Comparison of ENCODE assay signal across 19 cellular contexts in genomic region chr6:10684618-10685017, GRCh38. TPM values are rescaled to one million over a fixed set of nuclear protein-coding genes. Genes with fewer than 3 reads are reported as not detected.
A peak's percentile ranks its signal among the peaks of the same experiment; 100 is the strongest.
DNase-seq lines count a peak whose midpoint lies in the region; ATAC-seq and TF ChIP-seq lines count a peak whose summit lies in the region.
"Had no signal": no experiment of that assay in that cellular context is flagged by ENCODE, and none has a peak within 500 bp of the region (broad histone marks: within the 10 kb centered on the region; RNA-seq: fewer than 3 reads in every experiment).

No MANE protein-coding gene starts in this region.

- H3K4me2 ChIP-seq in SU-DHL-6 (ENCODE audit: low read depth, low read length, poor library complexity, severe bottlenecking) (peak overlapping the region; percentile 44), smooth muscle cell (no peak overlapping the region)
- H3K4me2 ChIP-seq: PC-9 had no signal

- no peak for ATAC-seq in activated naive CD8-positive, alpha-beta T cell treated with anti-CD3 and anti-CD28 coated beads, Interleukin-2, amount 50 U/mL, for 24 hours

- H2AFZ ChIP-seq in SU-DHL-6 (ENCODE audit: low read depth, low read length, severe bottlenecking) (peak overlapping the region; percentile 15), smooth muscle cell (ENCODE audit: low read depth) (no peak overlapping the region)
- H2AFZ ChIP-seq: PC-9 had no signal

- H3K9me3 Mint-ChIP-seq in activated naive CD4-positive, alpha-beta T cell treated with anti-CD3 and anti-CD28 coated beads, Interleukin-2, amount 50 U/mL, for 24 hours: no peaks in the 10 kb centered on the region
- H3K9me3 Mint-ChIP-seq in activated naive CD4-positive, alpha-beta T cell treated with anti-CD3 and anti-CD28 coated beads for 36 hours: no peaks in the 10 kb centered on the region
- H3K9me3 Mint-ChIP-seq in activated naive CD8-positive, alpha-beta T cell treated with anti-CD3 and anti-CD28 coated beads, Interleukin-2, amount 50 U/mL, for 24 hours: no peaks in the 10 kb centered on the region

- peak overlapping the region; percentile 40 for H3K4me3 Mint-ChIP-seq in activated naive CD4-positive, alpha-beta T cell treated with anti-CD3 and anti-CD28 coated beads, Interleukin-2, amount 50 U/mL, for 24 hours
- no peak overlapping the region for H3K4me3 Mint-ChIP-seq in activated naive CD4-positive, alpha-beta T cell treated with anti-CD3 and anti-CD28 coated beads for 36 hours
- H3K4me3 Mint-ChIP-seq in activated naive CD8-positive, alpha-beta T cell treated with anti-CD3 and anti-CD28 coated beads, Interleukin-2, amount 50 U/mL, for 24 hours: peak overlapping the region; percentile 2

- peaks cover 8% of the 10 kb centered on the region; the same call in 1 of the 2 replicates for H3F3A ChIP-seq in SU-DHL-6 (ENCODE audit: insufficient read depth)
- H3F3A ChIP-seq in smooth muscle cell (ENCODE audit: low read depth): no peaks in the 10 kb centered on the region

- no peaks in the 10 kb centered on the region for H3K36me3 ChIP-seq in SU-DHL-6 (ENCODE audit: low read length)
- no peaks in the 10 kb centered on the region for H3K36me3 ChIP-seq in smooth muscle cell (ENCODE audit: low read depth)
- H3K36me3 ChIP-seq: MG63 had no signal

- intact Hi-C loops in activated naive CD4-positive, alpha-beta T cell treated with anti-CD3 and anti-CD28 coated beads for 36 hours (cut with micrococcal nuclease): loop anchor here (1.0 to 2.0 kb wide), 2 partner anchors 10 to 30 kb away; partner anchors contain the start of genes C6orf52 and PAK1IP1
- intact Hi-C loops in cardiac septum (cut with DNase I): no loop called here

- H3K79me2 ChIP-seq in SU-DHL-6 (ENCODE audit: insufficient read depth, low read length): no peaks in the 10 kb centered on the region
- no peaks in the 10 kb centered on the region for H3K79me2 ChIP-seq in smooth muscle cell (ENCODE audit: low read depth)

- H3K27ac Mint-ChIP-seq in activated naive CD4-positive, alpha-beta T cell treated with anti-CD3 and anti-CD28 coated beads, Interleukin-2, amount 50 U/mL, for 24 hours: peak overlapping the region; percentile 60
- H3K27ac Mint-ChIP-seq in activated naive CD4-positive, alpha-beta T cell treated with anti-CD3 and anti-CD28 coated beads for 36 hours: no peak overlapping the region
- peak overlapping the region; percentile 59 for H3K27ac Mint-ChIP-seq in activated naive CD8-positive, alpha-beta T cell treated with anti-CD3 and anti-CD28 coated beads, Interleukin-2, amount 50 U/mL, for 24 hours

- no peaks in the 10 kb centered on the region for H3K27me3 Mint-ChIP-seq in activated naive CD4-positive, alpha-beta T cell treated with anti-CD3 and anti-CD28 coated beads, Interleukin-2, amount 50 U/mL, for 24 hours
- H3K27me3 Mint-ChIP-seq in activated naive CD4-positive, alpha-beta T cell treated with anti-CD3 and anti-CD28 coated beads for 36 hours (ENCODE audit: low read depth): peaks cover 2% of the 10 kb centered on the region
- peaks cover 2% of the 10 kb centered on the region for H3K27me3 Mint-ChIP-seq in activated naive CD8-positive, alpha-beta T cell treated with anti-CD3 and anti-CD28 coated beads, Interleukin-2, amount 50 U/mL, for 24 hours

- TF ChIP-seq CTCF in SU-DHL-6 (IDR thresholded peaks at IDR 0.05; ENCODE audit: insufficient read depth, low read length, poor library complexity, severe bottlenecking): no peak
- TF ChIP-seq CTCF in smooth muscle cell (IDR thresholded peaks at IDR 0.05; ENCODE audit: borderline replicate concordance, insufficient read depth, poor library complexity, severe bottlenecking): no peak

- peaks cover 16% of the 10 kb centered on the region; the same call in 1 of the 2 replicates for H3K9me3 ChIP-seq in SU-DHL-6 (ENCODE audit: insufficient read depth, low read length)
- no peaks in the 10 kb centered on the region for H3K9me3 ChIP-seq in smooth muscle cell (replicated peaks; ENCODE audit: low read depth)
- H3K9me3 ChIP-seq: MG63 had no signal

- CTCF ChIA-PET in activated naive CD4-positive, alpha-beta T cell treated with anti-CD3 and anti-CD28 coated beads for 36 hours (lab: Charles Lee): interaction anchor here (0.6 kb wide), 2 partner anchors 20 to 29 kb away, joined by 3 to 4 read pairs; no protein-coding TSS in a partner anchor

- no peaks in the 10 kb centered on the region for H4K20me1 ChIP-seq in SU-DHL-6 (ENCODE audit: low read depth, low read length)
- no peaks in the 10 kb centered on the region for H4K20me1 ChIP-seq in smooth muscle cell (ENCODE audit: low read depth)

- H3K4me3 ChIP-seq in SU-DHL-6 (ENCODE audit: insufficient read depth, low read length, poor library complexity, severe bottlenecking) (no peak overlapping the region), smooth muscle cell (no peak overlapping the region)
- H3K4me3 ChIP-seq: MG63, PC-9 had no signal

- H3K9me2 ChIP-seq in SU-DHL-6 (replicated peaks; ENCODE audit: insufficient read depth, low read length): no peaks in the 10 kb centered on the region

- H3K36me3 Mint-ChIP-seq in activated naive CD4-positive, alpha-beta T cell treated with anti-CD3 and anti-CD28 coated beads, Interleukin-2, amount 50 U/mL, for 24 hours: no peaks in the 10 kb centered on the region
- H3K36me3 Mint-ChIP-seq in activated naive CD4-positive, alpha-beta T cell treated with anti-CD3 and anti-CD28 coated beads for 36 hours (ENCODE audit: low read depth): no peaks in the 10 kb centered on the region
- H3K36me3 Mint-ChIP-seq in activated naive CD8-positive, alpha-beta T cell treated with anti-CD3 and anti-CD28 coated beads, Interleukin-2, amount 50 U/mL, for 24 hours (ENCODE audit: low read depth): no peaks in the 10 kb centered on the region

- peaks cover 40% of the 10 kb centered on the region for H3K4me1 Mint-ChIP-seq in activated naive CD4-positive, alpha-beta T cell treated with anti-CD3 and anti-CD28 coated beads, Interleukin-2, amount 50 U/mL, for 24 hours
- H3K4me1 Mint-ChIP-seq in activated naive CD4-positive, alpha-beta T cell treated with anti-CD3 and anti-CD28 coated beads for 36 hours (ENCODE audit: low read depth): peaks cover 42% of the 10 kb centered on the region
- peaks cover 47% of the 10 kb centered on the region for H3K4me1 Mint-ChIP-seq in activated naive CD8-positive, alpha-beta T cell treated with anti-CD3 and anti-CD28 coated beads, Interleukin-2, amount 50 U/mL, for 24 hours

- WGBS in smooth muscle cell (ENCODE audit: low lambda C conversion rate): 89% methylated on average over 5 of the region's 5 CpGs

- no peaks in the 10 kb centered on the region for H3K4me1 ChIP-seq in smooth muscle cell (ENCODE audit: low read depth)

- H3K27ac ChIP-seq in SU-DHL-6 (ENCODE audit: low read depth, low read length): peak overlapping the region; percentile 59
- H3K27ac ChIP-seq in smooth muscle cell (ENCODE audit: low read depth): no peak overlapping the region
- H3K27ac ChIP-seq: C4-2B, PC-9 had no signal

- H3K27me3 ChIP-seq in SU-DHL-6 (ENCODE audit: low read length) (no peaks in the 10 kb centered on the region), smooth muscle cell (ENCODE audit: low read depth) (no peaks in the 10 kb centered on the region)

- DNase-seq in activated naive CD4-positive, alpha-beta T cell treated with anti-CD3 and anti-CD28 coated beads for 36 hours: no peak
- no peak for DNase-seq in activated naive CD8-positive, alpha-beta T cell treated with anti-CD3 and anti-CD28 coated beads, Interleukin-2, amount 50 U/mL, for 24 hours
- DNase-seq in cardiac septum (ENCODE audit: low spot score) (no peak), smooth muscle cell (lab: John Stamatoyannopoulos, UW; ENCODE audit: unreplicated experiment) (no peak), NCI-H2107 (lab: John Stamatoyannopoulos, UW) (no peak)
- DNase-seq: MG63, NCI-H1048, NCI-H1417 treated with DMSO at 0.1 percent for 48 hours, NCI-H187, NCI-H446 treated with DMSO at 0.1 percent for 48 hours, NCI-H526 treated with DMSO at 0.1 percent for 48 hours, PC-9, RPMI8226, SHP77 had no signal

- peak overlapping the region; percentile 27 for H3K9ac ChIP-seq in SU-DHL-6 (ENCODE audit: low read length)
- H3K9ac ChIP-seq in smooth muscle cell (ENCODE audit: low read depth): no peak overlapping the region

RNA-seq across cellular contexts. Expression of gene C6orf52, which starts 9.8 kb away (rescaled TPM):
- total RNA-seq in activated naive CD4-positive, alpha-beta T cell treated with anti-CD3 and anti-CD28 coated beads for 36 hours: 1 to 10 TPM; 1.3 to 3.9 TPM
- total RNA-seq in cardiac septum (1.7 TPM), smooth muscle cell (2.4 and 6.5 TPM in 2 replicates)
- 7.7 and 9.5 TPM in 2 replicates for polyA plus RNA-seq in smooth muscle cell
- total RNA-seq: H4, LHCN-M2 had no signal

RNA-seq across cellular contexts. Expression of gene PAK1IP1, which starts 10.2 kb away (rescaled TPM):
- 10 to 100 TPM; 28.6 to 29.2 TPM for total RNA-seq in activated naive CD4-positive, alpha-beta T cell treated with anti-CD3 and anti-CD28 coated beads for 36 hours
- total RNA-seq in cardiac septum (9.3 TPM), smooth muscle cell (20.9 and 23.8 TPM in 2 replicates)
- 19.4 and 22.0 TPM in 2 replicates for polyA plus RNA-seq in smooth muscle cell

RNA-seq across cellular contexts. Expression of gene TMEM14C, which starts 38.3 kb away (rescaled TPM):
- 10 to 100 TPM; 77.0 to 81.1 TPM for total RNA-seq in activated naive CD4-positive, alpha-beta T cell treated with anti-CD3 and anti-CD28 coated beads for 36 hours
- 112 TPM for total RNA-seq in cardiac septum
- 178 and 180 TPM in 2 replicates for total RNA-seq in smooth muscle cell
- polyA plus RNA-seq in smooth muscle cell: 180 and 182 TPM in 2 replicates
